In genomic region chr11:134955970-134956369, GRCh38 we compare ENCODE assay signal across 7 cellular contexts.
DNase-seq lines count a peak whose midpoint lies in the region; FAIRE-seq and TF ChIP-seq lines count a peak whose summit lies in the region.
"Not testable (repeated sequence)": the region's sequence is repeated elsewhere in the genome, so short reads cannot be mapped to it uniquely, and the experiment has no call there.

No MANE protein-coding gene starts in this region.

- POLR2A ChIA-PET in HEK293 (lab: Yijun Ruan, JAX) = not testable (repeated sequence)

- not testable (repeated sequence) for DNase-seq in bronchial epithelial cell (ENCODE audit: low read depth); thyroid gland; urothelium cell line (ENCODE audit: low spot score)
- DNase-seq in esophagus muscularis mucosa (ENCODE audit: extremely low spot score) = peak; percentile 55
- DNase-seq in right atrium auricular region (ENCODE audit: low spot score) = peak; percentile 13
- DNase-seq in osteocyte (ENCODE audit: extremely low spot score, unreplicated experiment) = peak; percentile 19

- not testable (repeated sequence) for H3K4me3 ChIP-seq in HEK293 (ENCODE audit: low read depth, low read length); bronchial epithelial cell (ENCODE audit: low read depth, low read length); esophagus muscularis mucosa; right atrium auricular region; thyroid gland (replicated peaks in 1 of 3)

- not testable (repeated sequence) for H3K27me3 Mint-ChIP-seq in osteocyte (ENCODE audit: unreplicated experiment)

- not testable (repeated sequence) for TF ChIP-seq POLR2A in esophagus muscularis mucosa (IDR thresholded peaks at IDR 0.05; ENCODE audit: low read depth); thyroid gland (IDR thresholded peaks at IDR 0.05)

- CTCF ChIA-PET in HEK293 (lab: Yijun Ruan, JAX) = not testable (repeated sequence)

- TF ChIP-seq CTCF in HEK293 (tag by site-specific recombination; IDR thresholded peaks at IDR 0.05); bronchial epithelial cell (IDR thresholded peaks at IDR 0.05; ENCODE audit: insufficient read depth, low read length, severe bottlenecking); esophagus muscularis mucosa (IDR thresholded peaks at IDR 0.05); right atrium auricular region (IDR thresholded peaks at IDR 0.05); osteocyte (IDR thresholded peaks at IDR 0.05); thyroid gland (IDR thresholded peaks at IDR 0.05): not testable (repeated sequence)

- not testable (repeated sequence) for H3K27me3 ChIP-seq in bronchial epithelial cell (ENCODE audit: control insufficient read depth, insufficient read depth, low read length); right atrium auricular region; thyroid gland
- H3K27me3 ChIP-seq in esophagus muscularis mucosa = peaks cover 0 to 35% (median 0%) of the 10 kb centered on the region in 4 donors

- not testable (repeated sequence) for H3K9me3 Mint-ChIP-seq in osteocyte (ENCODE audit: unreplicated experiment)

- H3K4me3 Mint-ChIP-seq in osteocyte (ENCODE audit: unreplicated experiment) = not testable (repeated sequence)

- H3K4me1 Mint-ChIP-seq in osteocyte (ENCODE audit: unreplicated experiment) = peaks cover 18% of the 10 kb centered on the region

- H3K36me3 Mint-ChIP-seq in osteocyte (ENCODE audit: unreplicated experiment) = not testable (repeated sequence)

- intact Hi-C loops in esophagus muscularis mucosa (cut with DNase I); thyroid gland (cut with DNase I): not testable (repeated sequence)

- H3K36me3 ChIP-seq in HEK293 (ENCODE audit: control insufficient read depth in 2 of 2, insufficient read depth in 1 of 2, low read length in 2 of 2); bronchial epithelial cell (ENCODE audit: control insufficient read depth, insufficient read depth, low read length); esophagus muscularis mucosa; right atrium auricular region; thyroid gland: not testable (repeated sequence)

- 77% methylated on average over 4 of the region's 4 CpGs for WGBS in esophagus muscularis mucosa
- 68 to 69% methylated on average over 4 of the region's 4 CpGs for WGBS in thyroid gland, 2 donors

- not testable (repeated sequence) for H3K4me1 ChIP-seq in HEK293 (ENCODE audit: control insufficient read depth, insufficient read depth, low read length); esophagus muscularis mucosa; right atrium auricular region
- peaks cover 15 to 37% of the 10 kb centered on the region in 2 donors for H3K4me1 ChIP-seq in thyroid gland

- not testable (repeated sequence) for H3K27ac ChIP-seq in HEK293 (ENCODE audit: extremely low read depth, low read depth, low read length); esophagus muscularis mucosa (replicated peaks in 1 of 4); right atrium auricular region
- H3K27ac ChIP-seq in thyroid gland = peak overlapping the region in 2 of 3 donors; percentile 21 to 36

- H3K27ac Mint-ChIP-seq in osteocyte (ENCODE audit: unreplicated experiment) = not testable (repeated sequence)

- not testable (repeated sequence) for H3K9me3 ChIP-seq in HEK293 (ENCODE audit: control insufficient read depth, insufficient read depth, low read depth, low read length); esophagus muscularis mucosa; right atrium auricular region; thyroid gland

- not testable (repeated sequence) for TF ChIP-seq EP300 in esophagus muscularis mucosa (IDR thresholded peaks at IDR 0.05)

- FAIRE-seq in bronchial epithelial cell (lab: Jason Lieb, UNC) (peak; percentile 60), urothelium cell line (lab: Jason Lieb, UNC) (peak; percentile 86)

TF ChIP-seq in HEK293, 187 proteins besides CTCF, POLR2A, EP300 and RAD21:
- TF ChIP-seq EGR2 (tag by site-specific recombination; IDR thresholded peaks at IDR 0.05; ENCODE audit: low read depth) = peak; percentile 46; the same call in 1 of the 2 replicates
- TF ChIP-seq ZNF398 (tag by site-specific recombination; IDR thresholded peaks at IDR 0.05) = peak; percentile 64
- TF ChIP-seq ZFHX2 (tag by site-specific recombination; conservative IDR thresholded peaks at IDR 0.05) = peak; percentile 55
